8 cellular contexts compared by ENCODE assay signal in the genomic region with DNA sequence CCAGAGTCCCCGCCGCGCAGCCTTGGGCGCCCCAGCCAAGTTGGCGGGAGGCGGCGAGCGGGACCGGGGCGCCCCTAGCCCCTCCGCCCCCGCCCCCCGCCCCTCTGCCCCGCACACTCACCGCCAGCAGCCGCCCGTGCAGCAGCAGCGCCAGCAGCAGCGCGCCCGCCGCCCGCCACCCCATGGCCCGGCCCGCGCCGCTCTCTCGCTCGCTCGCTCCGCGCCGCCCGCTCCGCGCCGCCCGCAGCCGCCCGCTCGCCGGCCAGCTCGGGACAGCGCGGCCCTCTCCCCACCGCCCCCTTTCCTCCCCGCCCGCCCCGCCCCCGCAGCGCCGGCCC. TPM values are rescaled to one million over a fixed set of nuclear protein-coding genes. Genes with fewer than 3 reads are reported as not detected.
DNase-seq lines count a peak whose midpoint lies in the region; ATAC-seq and TF ChIP-seq lines count a peak whose summit lies in the region.

A gene (minus strand): TSS at position 277 of the 338 bp plus-strand sequence. CDS start 93 bp downstream, at position 184.

- TF ChIP-seq CTCF in AG04449 (IDR thresholded peaks at IDR 0.05; ENCODE audit: insufficient read depth, low read length, missing control alignments), result no peak
- no peak for TF ChIP-seq CTCF in mucosa of descending colon (IDR thresholded peaks at IDR 0.05)

- intact Hi-C loops in mucosa of descending colon (cut with DNase I, micrococcal nuclease), result no loop called here

- H3K36me3 ChIP-seq in mucosa of descending colon (ENCODE audit: low read depth), result no peaks in the 10 kb centered on the region

- H3K4me1 ChIP-seq in mucosa of descending colon (ENCODE audit: low read depth), result peaks cover 44% of the 10 kb centered on the region

- H3K4me3 ChIP-seq in AG04449 (ENCODE audit: low read depth, low read length) (peak within 1 kb of the TSS; percentile 81), mucosa of descending colon (peak within 1 kb of the TSS; percentile 51)
- H3K4me3 ChIP-seq in Jurkat, Clone E6-1 (ENCODE audit: low read length), result peak within 1 kb of the TSS; percentile 43

- DNase-seq in AG04449 (ENCODE audit: low read depth, low spot score), result no peak
- DNase-seq in Jurkat, Clone E6-1 (ENCODE audit: low read depth, low spot score), result no peak
- DNase-seq in dermis microvascular lymphatic vessel endothelial cell (ENCODE audit: low read depth in 2 of 2), result no peak
- no peak for DNase-seq in mucosa of descending colon
- no peak for DNase-seq in NCI-H2171 treated with DMSO at 0.1 percent for 48 hours (lab: John Stamatoyannopoulos, UW)
- DNase-seq in NCI-H1092 treated with DMSO at 0.1 percent for 48 hours (lab: John Stamatoyannopoulos, UW), result no peak
- DNase-seq in activated effector memory CD4-positive, alpha-beta T cell treated with Interleukin-2 at 50 U/mL for 16 hours, result no peak

- no peaks in the 10 kb centered on the region for H3K9me3 ChIP-seq in mucosa of descending colon

- CTCF ChIA-PET in AG04449 (lab: Yijun Ruan, JAX), result interaction anchor here (3.8 kb wide), 1 partner anchor 13 kb away, joined by 29 read pairs; no protein-coding TSS in a partner anchor

- POLR2A ChIA-PET in AG04449 (lab: Yijun Ruan, JAX), result interaction anchor here (0.5 to 2.0 kb wide), 4 partner anchors 17 to 92 kb away, joined by 3 to 12 read pairs (median 4); no protein-coding TSS in a partner anchor

- ATAC-seq in mucosa of descending colon (no peak), GM18519 (IDR thresholded peaks at IDR 0.05; ENCODE audit: low FRiP score, unreplicated experiment) (no peak)

RNA-seq across cellular contexts. Expression of the gene that starts here (rescaled TPM):
- polyA plus RNA-seq in Jurkat, Clone E6-1 (2012; ENCODE audit: insufficient read depth, insufficient read length), result 1.9 TPM
- total RNA-seq in dermis microvascular lymphatic vessel endothelial cell (281 and 463 TPM in 2 replicates), mucosa of descending colon (100 to 1,000 TPM; 142 to 436 (median 197) TPM)
